Comparison of ENCODE assay signal across 18 cellular contexts in genomic region chr10:114285961-114286441, GRCh38. TPM values are rescaled to one million over a fixed set of nuclear protein-coding genes. Genes with fewer than 3 reads are reported as not detected.
"Had no signal": no experiment of that assay in that cellular context is flagged by ENCODE, and none has a peak within 500 bp of the region (broad histone marks: within the 10 kb centered on the region; RNA-seq: fewer than 3 reads in every experiment).

No MANE protein-coding gene starts in this region.

- H3K27me3 ChIP-seq: gastrocnemius medialis had no signal

- ATAC-seq: activated CD4-positive, alpha-beta T cell treated with anti-CD3 and anti-CD28 coated beads for 36 hours; gastrocnemius medialis; natural killer cell had no signal

- H3K4me3 ChIP-seq: coronary artery, gastrocnemius medialis, skin epidermis, thoracic aorta had no signal

- H3K27ac Mint-ChIP-seq: activated CD4-positive, alpha-beta memory T cell treated with anti-CD3 and anti-CD28 coated beads for 36 hours; activated CD4-positive, alpha-beta T cell treated with anti-CD3 and anti-CD28 coated beads for 36 hours; activated naive CD8-positive, alpha-beta T cell treated with anti-CD3 and anti-CD28 coated beads, Interleukin-2, amount 10 ng/mL, durations not matched to agents 7 days and 5 days; activated T-helper 1 cell treated with anti-CD3 and anti-CD28 coated beads, Interleukin-12 subunit alpha, Interleukin-12 subunit beta, Interleukin-2, Interleukin-4 antibody, amounts not matched to agents 30 ng/mL and 10 ng/mL and 1 ng/mL, durations not matched to agents 14 hours and 24 hours and 36 hours; brain; natural killer cell had no signal

- H3K4me1 ChIP-seq: gastrocnemius medialis had no signal

- H3K36me3 ChIP-seq: gastrocnemius medialis, thoracic aorta had no signal

- H3K9me3 ChIP-seq: gastrocnemius medialis, thoracic aorta had no signal

- H3K9me3 Mint-ChIP-seq: activated CD4-positive, alpha-beta memory T cell treated with anti-CD3 and anti-CD28 coated beads for 36 hours; activated naive CD8-positive, alpha-beta T cell treated with anti-CD3 and anti-CD28 coated beads, Interleukin-2, amount 10 ng/mL, durations not matched to agents 7 days and 5 days; activated T-helper 1 cell treated with anti-CD3 and anti-CD28 coated beads, Interleukin-12 subunit alpha, Interleukin-12 subunit beta, Interleukin-2, Interleukin-4 antibody, amounts not matched to agents 30 ng/mL and 10 ng/mL and 1 ng/mL, durations not matched to agents 14 hours and 24 hours and 36 hours; brain; natural killer cell had no signal

- H3K36me3 Mint-ChIP-seq: activated CD4-positive, alpha-beta memory T cell treated with anti-CD3 and anti-CD28 coated beads for 36 hours; activated naive CD8-positive, alpha-beta T cell treated with anti-CD3 and anti-CD28 coated beads, Interleukin-2, amount 10 ng/mL, durations not matched to agents 7 days and 5 days; brain; natural killer cell had no signal

- H3K4me3 Mint-ChIP-seq: activated CD4-positive, alpha-beta memory T cell treated with anti-CD3 and anti-CD28 coated beads for 36 hours; activated CD4-positive, alpha-beta T cell treated with anti-CD3 and anti-CD28 coated beads for 36 hours; activated naive CD8-positive, alpha-beta T cell treated with anti-CD3 and anti-CD28 coated beads, Interleukin-2, amount 10 ng/mL, durations not matched to agents 7 days and 5 days; activated T-helper 1 cell treated with anti-CD3 and anti-CD28 coated beads, Interleukin-12 subunit alpha, Interleukin-12 subunit beta, Interleukin-2, Interleukin-4 antibody, amounts not matched to agents 30 ng/mL and 10 ng/mL and 1 ng/mL, durations not matched to agents 14 hours and 24 hours and 36 hours; brain; natural killer cell had no signal

- H3K4me1 Mint-ChIP-seq: activated CD4-positive, alpha-beta T cell treated with anti-CD3 and anti-CD28 coated beads for 36 hours; brain; natural killer cell had no signal

- DNase-seq: activated CD4-positive, alpha-beta memory T cell treated with anti-CD3 and anti-CD28 coated beads for 36 hours; activated CD4-positive, alpha-beta T cell treated with anti-CD3 and anti-CD28 coated beads for 36 hours; activated naive CD4-positive, alpha-beta T cell treated with Interleukin-2 at 50 U/mL for 16 hours; activated naive CD8-positive, alpha-beta T cell treated with anti-CD3 and anti-CD28 coated beads, Interleukin-2, amount 10 ng/mL, durations not matched to agents 7 days and 5 days; activated T-cell treated with anti-CD3 and anti-CD28 coated beads for 4 hours; central memory CD4-positive, alpha-beta T cell; erythroblast; gastrocnemius medialis; kidney glomerular epithelial cell; natural killer cell; stimulated activated CD4-positive, alpha-beta T cell treated with anti-CD3 and anti-CD28 coated beads, Interleukin-4, amount 100 ng/mL, for 1 hour; SW 1271 had no signal

- H3K27me3 Mint-ChIP-seq: activated CD4-positive, alpha-beta memory T cell treated with anti-CD3 and anti-CD28 coated beads for 36 hours; activated CD4-positive, alpha-beta T cell treated with anti-CD3 and anti-CD28 coated beads for 36 hours; activated naive CD8-positive, alpha-beta T cell treated with anti-CD3 and anti-CD28 coated beads, Interleukin-2, amount 10 ng/mL, durations not matched to agents 7 days and 5 days had no signal

- H3K27ac ChIP-seq: coronary artery, gastrocnemius medialis, skin epidermis, thoracic aorta had no signal

RNA-seq across cellular contexts. Expression of gene VWA2, which starts 46.9 kb away (rescaled TPM):
- total RNA-seq: activated CD4-positive, alpha-beta T cell treated with anti-CD3 and anti-CD28 coated beads for 36 hours; activated naive CD8-positive, alpha-beta T cell treated with anti-CD3 and anti-CD28 coated beads, Interleukin-2, amount 10 ng/mL, durations not matched to agents 7 days and 5 days; activated T-helper 1 cell treated with anti-CD3 and anti-CD28 coated beads, Interleukin-12 subunit alpha, Interleukin-12 subunit beta, Interleukin-2, Interleukin-4 antibody, amounts not matched to agents 30 ng/mL and 10 ng/mL and 1 ng/mL, durations not matched to agents 14 hours and 24 hours and 36 hours; natural killer cell; T-helper 2 cell treated with Interferon-gamma antibody and Interleukin-4, amounts not matched to agents 100 ng/mL and 5 ng/mL, for 36 hours had no signal
